In genomic region chr10:36676321-36677169, GRCh38 we compare ENCODE assay signal across 15 cellular contexts.
DNase-seq lines count a peak whose midpoint lies in the region; TF ChIP-seq lines count a peak whose summit lies in the region.
"Had no signal": no experiment of that assay in that cellular context is flagged by ENCODE, and none has a peak within 500 bp of the region (broad histone marks: within the 10 kb centered on the region; RNA-seq: fewer than 3 reads in every experiment).

No MANE protein-coding gene starts in this region.

- peak; percentile 71 for DNase-seq in GM23248
- DNase-seq in NCI-H1694 treated with DMSO at 0.1 percent for 48 hours (lab: John Stamatoyannopoulos, UW) = peak; percentile 36
- peak; percentile 73 for DNase-seq in astrocyte of the hippocampus (ENCODE audit: low read depth, low spot score)
- DNase-seq in smooth muscle cell (lab: John Stamatoyannopoulos, UW; ENCODE audit: unreplicated experiment) = no peak
- DNase-seq in activated CD4-positive, alpha-beta T cell treated with anti-CD3 and anti-CD28 coated beads for 1 hour = no peak
- DNase-seq in germinal center (ENCODE audit: low spot score) = no peak
- no peak for DNase-seq in SW480 (ENCODE audit: low spot score)
- DNase-seq: activated T-cell treated with anti-CD3 and anti-CD28 coated beads, Interleukin-2, amount 50 U/mL, for 72 hours; aorta; effector memory CD8-positive, alpha-beta T cell; heart right ventricle; NK-92 treated with Interleukin-12 subunit alpha and Interleukin-12 subunit beta, amount 100 ng/mL, for 24 hours; small intestine had no signal

- H3K27me3 ChIP-seq in GM23248 (replicated peaks; ENCODE audit: insufficient read depth) (no peaks in the 10 kb centered on the region), smooth muscle cell (ENCODE audit: low read depth) (no peaks in the 10 kb centered on the region)
- H3K27me3 ChIP-seq: heart right ventricle had no signal

- in situ Hi-C loops in GM23248 (cut with MboI) = no loop called here

- H3K9ac ChIP-seq in GM23248 (no peak overlapping the region), smooth muscle cell (ENCODE audit: low read depth) (no peak overlapping the region)

- H3K27ac ChIP-seq in GM23248 = peak overlapping the region; percentile 41
- peak overlapping the region; percentile 7 for H3K27ac ChIP-seq in smooth muscle cell (ENCODE audit: low read depth)
- H3K27ac ChIP-seq: heart right ventricle, HL-60 had no signal

- 40 to 56% methylated on average over 5 of the region's 5 CpGs for WGBS in GM23248 (ENCODE audit: low coverage in 1 of 2, low lambda C conversion rate in 2 of 2, missing lambda C conversion rate in 2 of 2), 2 experiments
- WGBS in smooth muscle cell (ENCODE audit: low lambda C conversion rate) = 72% methylated on average over 5 of the region's 5 CpGs

- H3K4me1 ChIP-seq in GM23248 (ENCODE audit: insufficient read depth) (peaks cover 40% of the 10 kb centered on the region), smooth muscle cell (ENCODE audit: low read depth) (no peaks in the 10 kb centered on the region)

- H3K9me2 ChIP-seq in GM23248 (ENCODE audit: insufficient read depth) = no peaks in the 10 kb centered on the region

- no peaks in the 10 kb centered on the region for H3K9me3 ChIP-seq in GM23248 (ENCODE audit: low read depth)
- H3K9me3 ChIP-seq in smooth muscle cell (replicated peaks; ENCODE audit: low read depth) = no peaks in the 10 kb centered on the region
- H3K9me3 ChIP-seq: heart right ventricle had no signal

- no peak for TF ChIP-seq CTCF in smooth muscle cell (IDR thresholded peaks at IDR 0.05; ENCODE audit: borderline replicate concordance, insufficient read depth, poor library complexity, severe bottlenecking)

- H3K4me2 ChIP-seq in GM23248 (ENCODE audit: unreplicated experiment) = peak overlapping the region; percentile 29
- peak overlapping the region; percentile 2 for H3K4me2 ChIP-seq in smooth muscle cell

- H2AFZ ChIP-seq in GM23248 = 0 out of 2 replicates have a peak overlapping the region, but pooled peaks have one; percentile 22
- no peak overlapping the region for H2AFZ ChIP-seq in smooth muscle cell (ENCODE audit: low read depth)

- H3K79me2 ChIP-seq in GM23248 (ENCODE audit: insufficient read depth) = no peaks in the 10 kb centered on the region
- H3K79me2 ChIP-seq in smooth muscle cell (ENCODE audit: low read depth) = no peaks in the 10 kb centered on the region

- peaks cover 36% of the 10 kb centered on the region for H3F3A ChIP-seq in GM23248 (ENCODE audit: insufficient read depth)
- H3F3A ChIP-seq in smooth muscle cell (ENCODE audit: low read depth) = peaks cover 6% of the 10 kb centered on the region

- H3K4me3 ChIP-seq in GM23248 = no peak overlapping the region
- H3K4me3 ChIP-seq in smooth muscle cell = no peak overlapping the region
- H3K4me3 ChIP-seq: GM12878, heart right ventricle had no signal

- H4K20me1 ChIP-seq in GM23248 (ENCODE audit: insufficient read depth) (no peaks in the 10 kb centered on the region), smooth muscle cell (ENCODE audit: low read depth) (no peaks in the 10 kb centered on the region)

- H3K36me3 ChIP-seq in GM23248 (ENCODE audit: low read depth) (no peaks in the 10 kb centered on the region), smooth muscle cell (ENCODE audit: low read depth) (no peaks in the 10 kb centered on the region)
- H3K36me3 ChIP-seq: heart right ventricle had no signal

Comparison
In these comparisons a context has a peak if more than half of its experiments do, and no peak if none do; other contexts are left out.
1. DNase-seq: peak in GM23248 (single experiment), NCI-H1694 treated with DMSO at 0.1 percent for 48 hours (single experiment) and astrocyte of the hippocampus (single experiment); none in smooth muscle cell (single experiment), activated CD4-positive, alpha-beta T cell treated with anti-CD3 and anti-CD28 coated beads for 1 hour (single experiment), germinal center (single experiment) and SW480 (single experiment).